Comparison of ENCODE assay signal across 21 cellular contexts in genomic region chr1:31725777-31726535, GRCh38. TPM values are rescaled to one million over a fixed set of nuclear protein-coding genes. Genes with fewer than 3 reads are reported as not detected.
DNase-seq lines count a peak whose midpoint lies in the region; ATAC-seq and TF ChIP-seq lines count a peak whose summit lies in the region.
"Had no signal": no experiment of that assay in that cellular context is flagged by ENCODE, and none has a peak within 500 bp of the region (broad histone marks: within the 10 kb centered on the region; RNA-seq: fewer than 3 reads in every experiment).

No MANE protein-coding gene starts in this region.

- TF ChIP-seq RAD21 in Ishikawa (IDR thresholded peaks at IDR 0.05; ENCODE audit: low read depth): no peak

- no peak for TF ChIP-seq EP300 in Ishikawa (IDR thresholded peaks at IDR 0.05; ENCODE audit: borderline replicate concordance)

- TF ChIP-seq POLR2A in right lobe of liver (IDR thresholded peaks at IDR 0.05): no peak

- peak; percentile 11 to 62 (median 41) for DNase-seq in NCI-H1417 (lab: John Stamatoyannopoulos, UW)
- no peak for DNase-seq in NCI-H1417 treated with DMSO at 0.1 percent for 48 hours (lab: John Stamatoyannopoulos, UW)
- DNase-seq in NCI-H510A treated with DMSO at 0.1 percent for 48 hours (lab: John Stamatoyannopoulos, UW): peak; percentile 26
- peak; percentile 41 to 49 for DNase-seq in left colon
- no peak for DNase-seq in right lobe of liver
- DNase-seq in middle frontal gyrus (ENCODE audit: extremely low spot score, low spot score): no peak
- DNase-seq in stimulated activated CD8-positive, alpha-beta memory T cell treated with anti-CD3 and anti-CD28 coated beads, Interleukin-4, amount 100 ng/mL, for 48 hours: no peak
- DNase-seq: 8988T; activated CD4-positive, alpha-beta memory T cell treated with anti-CD3 and anti-CD28 coated beads, Interleukin-2, amount 10 ng/mL, durations not matched to agents 7 days and 5 days; activated naive CD4-positive, alpha-beta T cell treated with Interleukin-2 at 50 U/mL for 16 hours; effector CD4-positive, alpha-beta T cell; gastrocnemius medialis; IMR-90; kidney glomerular epithelial cell; stimulated activated CD4-positive, alpha-beta T cell treated with anti-CD3 and anti-CD28 coated beads, Interleukin-4, amount 100 ng/mL, for 4 hours; T-helper 2 cell had no signal

- TF ChIP-seq CTCF in right lobe of liver (IDR thresholded peaks at IDR 0.05): no peak

- H3K36me3 ChIP-seq in right lobe of liver: no peaks in the 10 kb centered on the region
- H3K36me3 ChIP-seq: gastrocnemius medialis had no signal

- intact Hi-C loops in left colon (cut with DNase I, micrococcal nuclease) (no loop called here), right lobe of liver (cut with DNase I) (no loop called here)

- 74% methylated on average over 4 of the region's 12 CpGs for WGBS in right lobe of liver (ENCODE audit: insufficient coverage, low coverage, low lambda C conversion rate, missing lambda C conversion rate)

- no peak overlapping the region for H3K4me3 ChIP-seq in right lobe of liver
- H3K4me3 ChIP-seq: gastrocnemius medialis, SJSA1, smooth muscle cell had no signal

- H3K27me3 ChIP-seq in right lobe of liver: no peaks in the 10 kb centered on the region
- H3K27me3 ChIP-seq: gastrocnemius medialis, SJSA1 had no signal

- no peak for ATAC-seq in left colon
- ATAC-seq in right lobe of liver: no peak
- ATAC-seq: esophagus mucosa, gastrocnemius medialis had no signal

- H3K9me3 ChIP-seq in right lobe of liver: no peaks in the 10 kb centered on the region
- H3K9me3 ChIP-seq: gastrocnemius medialis, SJSA1 had no signal

- no peaks in the 10 kb centered on the region for H3K4me1 ChIP-seq in right lobe of liver
- H3K4me1 ChIP-seq: gastrocnemius medialis, SJSA1 had no signal

- H3K27ac ChIP-seq in right lobe of liver: no peak overlapping the region
- H3K27ac ChIP-seq: C4-2B, gastrocnemius medialis, SJSA1 had no signal

TF ChIP-seq in Ishikawa, 13 proteins besides CTCF, POLR2A, EP300 and RAD21:
- TF ChIP-seq USF1 (IDR thresholded peaks at IDR 0.05): no peak
- peak; percentile 58; the same call in 1 of the 2 replicates for TF ChIP-seq NFIC (IDR thresholded peaks at IDR 0.05)
TF ChIP-seq in Ishikawa: peak in this region for 1.

RNA-seq across cellular contexts. Expression of gene COL16A1, which starts 22.1 kb away (rescaled TPM):
- total RNA-seq in left colon: 10 to 100 TPM; 15.7 to 23.3 TPM
- 1 to 10 TPM in 5 of 6 experiments, under 1 TPM in 1; 0.73 to 3.5 (median 1.9) TPM for total RNA-seq in right lobe of liver
- total RNA-seq: activated CD4-positive, alpha-beta memory T cell treated with anti-CD3 and anti-CD28 coated beads, Interleukin-2, amount 10 ng/mL, durations not matched to agents 7 days and 5 days had no signal

RNA-seq across cellular contexts. Expression of gene ADGRB2, which starts 38.2 kb away (rescaled TPM):
- total RNA-seq in left colon (under 1 TPM; 0.79 to 0.89 TPM), right lobe of liver (under 1 TPM in 2 of 6 experiments, not detected in 4; 0.06 TPM)

Comparison
In these comparisons a context has a peak if more than half of its experiments do, and no peak if none do; other contexts are left out.
1. DNase-seq: peak in NCI-H1417 (3 of 3), NCI-H510A treated with DMSO at 0.1 percent for 48 hours (single experiment) and left colon (2 of 2); none in NCI-H1417 treated with DMSO at 0.1 percent for 48 hours (single experiment), right lobe of liver (0 of 3), middle frontal gyrus (single experiment) and stimulated activated CD8-positive, alpha-beta memory T cell treated with anti-CD3 and anti-CD28 coated beads, Interleukin-4, amount 100 ng/mL, for 48 hours (single experiment).